Comparison of ENCODE assay signal across 1 cellular context in genomic region chrX:46446727-46447378, GRCh38.
TF ChIP-seq lines count a peak whose summit lies in the region.

No MANE protein-coding gene starts in this region.

TF ChIP-seq in HepG2, 621 proteins besides CTCF, POLR2A, EP300 and RAD21 (continued from another document and continues in another):
- TF ChIP-seq ZNF800 (CRISPR knock-in tag; IDR thresholded peaks at IDR 0.05) (no peak), ATRX (CRISPR knock-in tag; IDR thresholded peaks at IDR 0.05; ENCODE audit: borderline replicate concordance) (no peak), AGO2 (optimal IDR thresholded peaks at IDR 0.05; ENCODE audit: low read depth, low read length) (peak; percentile 68), ZNF510 (CRISPR knock-in tag; IDR thresholded peaks at IDR 0.05; ENCODE audit: low read depth) (no peak), ZNF589 (CRISPR knock-in tag; conservative IDR thresholded peaks at IDR 0.05) (peak; percentile 55; the same call in 1 of the 2 replicates), ZNF713 (CRISPR knock-in tag; IDR thresholded peaks at IDR 0.05) (no peak), NR2F6 (IDR thresholded peaks at IDR 0.05) (no peak; the same call in 1 of the 2 replicates), NR2F6 (CRISPR knock-in tag; IDR thresholded peaks at IDR 0.05) (peak; percentile 68; the same call in 1 of the 2 replicates), ZNF331 (CRISPR knock-in tag; IDR thresholded peaks at IDR 0.05) (no peak), TBX3 (IDR thresholded peaks at IDR 0.05; ENCODE audit: borderline replicate concordance) (no peak), ZNF256 (CRISPR knock-in tag; conservative IDR thresholded peaks at IDR 0.05) (no peak), ZNF652 (CRISPR knock-in tag; IDR thresholded peaks at IDR 0.05; ENCODE audit: borderline replicate concordance, low read depth) (no peak), ZNF496 (CRISPR knock-in tag; IDR thresholded peaks at IDR 0.05; ENCODE audit: insufficient replicate concordance) (no peak), ZNF546 (CRISPR knock-in tag; conservative IDR thresholded peaks at IDR 0.05) (no peak), PRPF4 (IDR thresholded peaks at IDR 0.05; ENCODE audit: low read depth, low read length, poor library complexity, severe bottlenecking) (no peak), ELF1 (CRISPR knock-in tag; IDR thresholded peaks at IDR 0.05) (peak; percentile 87), ETV5 (CRISPR knock-in tag; IDR thresholded peaks at IDR 0.05; ENCODE audit: borderline replicate concordance) (peak; percentile 52; the same call in 1 of the 2 replicates), NPAS2 (CRISPR knock-in tag; IDR thresholded peaks at IDR 0.05; ENCODE audit: borderline replicate concordance) (no peak), ZNF772 (CRISPR knock-in tag; IDR thresholded peaks at IDR 0.05) (no peak), ZNF784 (CRISPR knock-in tag; IDR thresholded peaks at IDR 0.05; ENCODE audit: borderline replicate concordance) (no peak), POLR2AphosphoS2 (IDR thresholded peaks at IDR 0.05; ENCODE audit: low read depth, low read length) (no peak), ZNF20 (CRISPR knock-in tag; IDR thresholded peaks at IDR 0.05) (no peak), ZNF549 (CRISPR knock-in tag; IDR thresholded peaks at IDR 0.05) (no peak), ZSCAN21 (CRISPR knock-in tag; IDR thresholded peaks at IDR 0.05; ENCODE audit: borderline replicate concordance) (no peak), THYN1 (CRISPR knock-in tag; IDR thresholded peaks at IDR 0.05; ENCODE audit: borderline replicate concordance, low read depth) (no peak), SOX6 (IDR thresholded peaks at IDR 0.05) (no peak), SOX6 (CRISPR knock-in tag; IDR thresholded peaks at IDR 0.05) (peak; percentile 32; the same call in 1 of the 2 replicates), HDAC2 (CRISPR knock-in tag; IDR thresholded peaks at IDR 0.05) (0 out of 2 replicates have a peak, but pooled peaks have one; percentile 7), TMF1 (CRISPR knock-in tag; IDR thresholded peaks at IDR 0.05; ENCODE audit: low read depth) (no peak), YEATS4 (CRISPR knock-in tag; IDR thresholded peaks at IDR 0.05; ENCODE audit: borderline replicate concordance) (peak; percentile 41; the same call in 1 of the 2 replicates), GTF3A (CRISPR knock-in tag; conservative IDR thresholded peaks at IDR 0.05) (no peak), PHF8 (CRISPR knock-in tag; IDR thresholded peaks at IDR 0.05) (peak; percentile 80), ZNF431 (CRISPR knock-in tag; IDR thresholded peaks at IDR 0.05; ENCODE audit: borderline replicate concordance, low read depth) (no peak), REPIN1 (CRISPR knock-in tag; IDR thresholded peaks at IDR 0.05; ENCODE audit: borderline replicate concordance, low read depth) (0 out of 2 replicates have a peak, but pooled peaks have one; percentile 46), U2AF1 (optimal IDR thresholded peaks at IDR 0.05; ENCODE audit: low read depth, low read length) (no peak), PRMT3 (CRISPR knock-in tag; IDR thresholded peaks at IDR 0.05; ENCODE audit: borderline replicate concordance, low read depth) (no peak), ZSCAN31 (CRISPR knock-in tag; IDR thresholded peaks at IDR 0.05; ENCODE audit: low read depth) (no peak), PHF21A (CRISPR knock-in tag; IDR thresholded peaks at IDR 0.05) (no peak), CENPT (CRISPR knock-in tag; IDR thresholded peaks at IDR 0.05; ENCODE audit: low read depth) (no peak), FOXO4 (CRISPR knock-in tag; conservative IDR thresholded peaks at IDR 0.05) (no peak), E2F2 (CRISPR knock-in tag; IDR thresholded peaks at IDR 0.05; ENCODE audit: borderline replicate concordance) (no peak), MEF2D (CRISPR knock-in tag; IDR thresholded peaks at IDR 0.05) (no peak), SRSF1 (optimal IDR thresholded peaks at IDR 0.05; ENCODE audit: low read depth, low read length) (peak; percentile 31), ONECUT2 (CRISPR knock-in tag; IDR thresholded peaks at IDR 0.05) (no peak), CEBPB (IDR thresholded peaks at IDR 0.05; ENCODE audit: borderline replicate concordance, low read depth, low read length) (no peak), SMYD3 (CRISPR knock-in tag; IDR thresholded peaks at IDR 0.05) (no peak), NCOA5 (CRISPR knock-in tag; IDR thresholded peaks at IDR 0.05) (no peak), ZBTB26 (CRISPR knock-in tag; IDR thresholded peaks at IDR 0.05; ENCODE audit: borderline replicate concordance) (no peak), HBP1 (CRISPR knock-in tag; IDR thresholded peaks at IDR 0.05; ENCODE audit: low read depth) (no peak), ZNF780A (CRISPR knock-in tag; IDR thresholded peaks at IDR 0.05) (no peak), RFX1 (IDR thresholded peaks at IDR 0.05) (no peak), ZNF160 (CRISPR knock-in tag; IDR thresholded peaks at IDR 0.05) (no peak), SRSF4 (IDR thresholded peaks at IDR 0.05; ENCODE audit: low read depth, low read length, poor library complexity, severe bottlenecking) (no peak), ZNF569 (CRISPR knock-in tag; IDR thresholded peaks at IDR 0.05; ENCODE audit: borderline replicate concordance) (no peak), PAWR (CRISPR knock-in tag; IDR thresholded peaks at IDR 0.05; ENCODE audit: borderline replicate concordance) (no peak), KLF15 (CRISPR knock-in tag; IDR thresholded peaks at IDR 0.05; ENCODE audit: borderline replicate concordance) (no peak), HIVEP1 (CRISPR knock-in tag; IDR thresholded peaks at IDR 0.05) (no peak), ZBTB2 (CRISPR knock-in tag; IDR thresholded peaks at IDR 0.05; ENCODE audit: low read depth) (no peak), SMARCC2 (IDR thresholded peaks at IDR 0.05) (no peak), BCLAF1 (IDR thresholded peaks at IDR 0.05) (no peak), PATZ1 (CRISPR knock-in tag; IDR thresholded peaks at IDR 0.05) (0 out of 2 replicates have a peak, but pooled peaks have one; percentile 48), SP5 (CRISPR knock-in tag; IDR thresholded peaks at IDR 0.05; ENCODE audit: borderline replicate concordance, low read depth) (no peak; the same call in 1 of the 2 replicates), FLYWCH1 (CRISPR knock-in tag; IDR thresholded peaks at IDR 0.05) (no peak), SIN3B (IDR thresholded peaks at IDR 0.05; ENCODE audit: low read length) (no peak), SMARCE1 (IDR thresholded peaks at IDR 0.05; ENCODE audit: borderline replicate concordance) (no peak)
